Comparison of ENCODE assay signal across 15 cellular contexts in the genomic region with DNA sequence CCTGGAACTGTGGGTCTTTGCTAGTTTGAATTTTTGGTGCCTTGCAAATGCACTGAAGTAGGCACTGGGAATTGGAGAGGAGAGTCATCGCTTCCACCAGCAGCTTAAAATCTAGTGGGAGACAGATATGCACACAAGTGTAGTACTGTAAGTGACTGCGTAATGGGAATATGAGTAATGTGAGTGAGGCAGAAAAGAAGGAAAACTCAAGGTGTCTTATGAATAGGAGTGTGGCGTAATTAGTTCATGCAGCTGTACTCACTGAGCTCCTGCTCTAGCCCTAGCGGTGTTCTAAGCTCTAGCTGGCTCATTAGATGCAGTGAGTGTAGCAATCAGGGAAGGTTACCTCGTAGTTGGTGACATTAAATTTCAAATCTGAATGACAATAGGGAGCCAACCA. TPM values are rescaled to one million over a fixed set of nuclear protein-coding genes. Genes with fewer than 3 reads are reported as not detected.
DNase-seq lines count a peak whose midpoint lies in the region; ATAC-seq, FAIRE-seq and TF ChIP-seq lines count a peak whose summit lies in the region.
"Had no signal": no experiment of that assay in that cellular context is flagged by ENCODE, and none has a peak within 500 bp of the region (broad histone marks: within the 10 kb centered on the region; RNA-seq: fewer than 3 reads in every experiment).

No MANE protein-coding gene starts in this region.

- H3K4me1 ChIP-seq in HepG2 (ENCODE audit: insufficient read depth, low read length) (peaks cover 81% of the 10 kb centered on the region), right lobe of liver (peaks cover 0 to 14% (median 6%) of the 10 kb centered on the region in 4 donors)

- no peaks in the 10 kb centered on the region for H3K9me3 ChIP-seq in HepG2 (ENCODE audit: low read length)
- no peaks in the 10 kb centered on the region for H3K9me3 ChIP-seq in right lobe of liver
- H3K9me3 ChIP-seq: BLaER1 treated with 17β-estradiol and CSF1 and Interleukin-3, amounts not matched to agents 10 nM and 100 nM; lower lobe of right lung had no signal

- BruUV-seq in HepG2 (replicated peaks; lab: Mats Ljungman, UMichigan) = no TSS peak

- intact Hi-C loops in HepG2 (cut with micrococcal nuclease; ENCODE audit: unreplicated experiment) (no loop called here), right lobe of liver (cut with DNase I) (no loop called here)

- H3K9ac ChIP-seq in HepG2 (ENCODE audit: insufficient read depth, low read depth, low read length) = no peak overlapping the region
- H3K9ac ChIP-seq: BLaER1 treated with 17β-estradiol and CSF1 and Interleukin-3, amounts not matched to agents 10 nM and 100 nM had no signal

- ATAC-seq in HepG2 (no peak), right lobe of liver (no peak), memory B cell (ENCODE audit: low read depth) (no peak)
- ATAC-seq: lower lobe of right lung had no signal

- H3K4me3 ChIP-seq in HepG2 (replicated peaks in 1 of 3; ENCODE audit: insufficient read depth in 1 of 3, low read depth in 2 of 3, low read length in 3 of 3) = no peak overlapping the region
- H3K4me3 ChIP-seq in right lobe of liver = no peak overlapping the region
- H3K4me3 ChIP-seq: BLaER1 treated with 17β-estradiol and CSF1 and Interleukin-3, amounts not matched to agents 10 nM and 100 nM; lower lobe of right lung had no signal

- H3K27ac Mint-ChIP-seq in memory B cell = peak overlapping the region; percentile 99
- H3K27ac Mint-ChIP-seq: T-helper 1 cell treated with Interleukin-12 subunit alpha and Interleukin-12 subunit beta and Interleukin-4 antibody, amounts not matched to agents 30 μg/mL and 1 μg/mL, for 36 hours had no signal

- 85% methylated on average over 5 of the region's 5 CpGs for WGBS in HepG2 (ENCODE audit: low lambda C conversion rate)
- 86% methylated on average over 5 of the region's 5 CpGs for WGBS in right lobe of liver (ENCODE audit: insufficient coverage, low coverage, low lambda C conversion rate, missing lambda C conversion rate)

- H3K36me3 Mint-ChIP-seq in memory B cell = peaks cover 19% of the 10 kb centered on the region

- H3K4me1 Mint-ChIP-seq in memory B cell = peaks cover 54% of the 10 kb centered on the region

- H3K9me3 Mint-ChIP-seq in memory B cell = no peaks in the 10 kb centered on the region
- H3K9me3 Mint-ChIP-seq: T-helper 1 cell treated with Interleukin-12 subunit alpha and Interleukin-12 subunit beta and Interleukin-4 antibody, amounts not matched to agents 30 μg/mL and 1 μg/mL, for 36 hours had no signal

- CTCF ChIA-PET in HepG2 (lab: Yijun Ruan, JAX; ENCODE audit: low intra/inter-chr PET ratio, low total read pairs) = no interaction called here

- H3K4me2 ChIP-seq in HepG2 (ENCODE audit: low read depth, low read length) = peak overlapping the region; percentile 13; the same call in 1 of the 2 replicates

- peak overlapping the region; percentile 40 for H3K4me3 Mint-ChIP-seq in memory B cell
- H3K4me3 Mint-ChIP-seq: T-helper 1 cell treated with Interleukin-12 subunit alpha and Interleukin-12 subunit beta and Interleukin-4 antibody, amounts not matched to agents 30 μg/mL and 1 μg/mL, for 36 hours had no signal

- peaks cover 2% of the 10 kb centered on the region for H3K79me2 ChIP-seq in HepG2 (ENCODE audit: insufficient read depth, low read length)

- H3K27me3 ChIP-seq in HepG2 (ENCODE audit: control insufficient read depth in 1 of 2, insufficient read depth in 2 of 2, low read length in 2 of 2) (no peaks in the 10 kb centered on the region), right lobe of liver (no peaks in the 10 kb centered on the region)
- H3K27me3 ChIP-seq: BLaER1 treated with 17β-estradiol and CSF1 and Interleukin-3, amounts not matched to agents 10 nM and 100 nM had no signal

- H3K27ac ChIP-seq in HepG2 (ENCODE audit: extremely low read length, insufficient read depth, low read length) (no peak overlapping the region), right lobe of liver (no peak overlapping the region), temporal lobe (ENCODE audit: low read depth, low read length) (peak overlapping the region; percentile 93)
- H3K27ac ChIP-seq: BLaER1 treated with 17β-estradiol and CSF1 and Interleukin-3, amounts not matched to agents 10 nM and 100 nM; lower lobe of right lung had no signal

- no peaks in the 10 kb centered on the region for H3K27me3 Mint-ChIP-seq in memory B cell

- no peak for DNase-seq in HepG2 (ENCODE audit: low spot score)
- no peak for DNase-seq in right lobe of liver
- peak; percentile 89 for DNase-seq in amniotic epithelial cell (ENCODE audit: low read depth)
- no peak for DNase-seq in memory B cell (ENCODE audit: low spot score in 2 of 2)
- no peak for DNase-seq in activated CD4-positive, alpha-beta T cell treated with anti-CD3 and anti-CD28 coated beads for 48 hours
- DNase-seq in GM19239 (ENCODE audit: insufficient read length, low spot score) = no peak
- DNase-seq in NCI-H2029 treated with DMSO at 0.1 percent for 48 hours (lab: John Stamatoyannopoulos, UW) = no peak
- DNase-seq: effector CD8-positive, alpha-beta T cell; Kasumi-1; lower lobe of right lung; NCI-H2171; stimulated activated CD4-positive, alpha-beta T cell treated with anti-CD3 and anti-CD28 coated beads, Interleukin-4, amount 100 ng/mL, for 24 hours had no signal

- H2AFZ ChIP-seq in HepG2 (ENCODE audit: low read length) = no peak overlapping the region

- POLR2A ChIA-PET in HepG2 (lab: Yijun Ruan, JAX) = interaction anchor here (0.8 kb wide), 1 partner anchor 52 kb away, joined by 3 read pairs; a partner anchor contains a TSS

- in situ Hi-C loops in HepG2 (cut with HindIII; ENCODE audit: extremely low pct_ligation_motif_present, low pct_unique_long_range_greater_than_20kb) = no loop called here

- TF ChIP-seq POLR2A in HepG2 (IDR thresholded peaks at IDR 0.05; ENCODE audit: insufficient read depth in 1 of 2, low read depth in 2 of 2, low read length in 2 of 2) = no peak
- TF ChIP-seq POLR2A in right lobe of liver (IDR thresholded peaks at IDR 0.05) = no peak

- H4K20me1 ChIP-seq in HepG2 (ENCODE audit: insufficient read depth, low read length) = no peaks in the 10 kb centered on the region

- no peak for TF ChIP-seq RAD21 in HepG2 (CRISPR knock-in tag; IDR thresholded peaks at IDR 0.05)

- no peaks in the 10 kb centered on the region for H3K36me3 ChIP-seq in HepG2 (replicated peaks in 1 of 2; ENCODE audit: control insufficient read depth in 1 of 2, insufficient read depth in 2 of 2, low read length in 2 of 2)
- no peaks in the 10 kb centered on the region for H3K36me3 ChIP-seq in right lobe of liver
- H3K36me3 ChIP-seq: BLaER1 treated with 17β-estradiol and CSF1 and Interleukin-3, amounts not matched to agents 10 nM and 100 nM; lower lobe of right lung had no signal

- TF ChIP-seq EP300 in HepG2 (IDR thresholded peaks at IDR 0.05; ENCODE audit: low read depth in 2 of 2, low read length in 2 of 2) (no peak), HepG2 (CRISPR knock-in tag; IDR thresholded peaks at IDR 0.05; ENCODE audit: borderline replicate concordance) (no peak)

- TF ChIP-seq CTCF in HepG2 (CRISPR knock-in tag; IDR thresholded peaks at IDR 0.05) (no peak), right lobe of liver (IDR thresholded peaks at IDR 0.05) (no peak)

- FAIRE-seq in HepG2 (lab: Jason Lieb, UNC) (no peak), GM19239 (lab: Jason Lieb, UNC) (no peak)

RNA-seq across cellular contexts. Expression of a gene that starts 2.8 kb away (rescaled TPM):
- total RNA-seq in HepG2 (2016; rRNA removed; fragmentation: Illumina TruSeq; extraction: Trizol) = 4.6 TPM in 2 replicates
- 1.1 and 1.3 TPM in 2 replicates for total RNA-seq in HepG2 (2016; cell fraction: cytosol; rRNA removed; fragmentation: Illumina TruSeq; extraction: Trizol; ENCODE audit: low read depth)
- 3.7 and 4.3 TPM in 2 replicates for total RNA-seq in HepG2 (2016; cell fraction: insoluble cytoplasmic fraction; rRNA removed; fragmentation: Illumina TruSeq; extraction: Trizol)
- total RNA-seq in HepG2 (2016; cell fraction: membrane; rRNA removed; fragmentation: Illumina TruSeq; extraction: Trizol) = 1.4 and 2.2 TPM in 2 replicates
- total RNA-seq in HepG2 (2016; cell fraction: nucleus; rRNA removed; fragmentation: Illumina TruSeq; extraction: Trizol) = 5.1 and 5.6 TPM in 2 replicates
- polyA plus RNA-seq in HepG2 (2011; rRNA removed) = 24.1 and 29.2 TPM in 2 replicates
- 10.5 and 16.7 TPM in 2 replicates for polyA plus RNA-seq in HepG2 (2011; cell fraction: cytosol; rRNA removed)
- 21.9 and 33.5 TPM in 2 replicates for polyA plus RNA-seq in HepG2 (2011; cell fraction: nucleus; rRNA removed)
- 16.7 and 20.6 TPM in 2 replicates for polyA plus RNA-seq in HepG2 (2012)
- polyA plus RNA-seq in HepG2 (2016; cell fraction: cytosol; fragmentation: Illumina TruSeq; extraction: Trizol; ENCODE audit: low read depth) = 0.17 and 0.33 TPM in 2 replicates
- polyA plus RNA-seq in HepG2 (2016; cell fraction: insoluble cytoplasmic fraction; fragmentation: Illumina TruSeq; extraction: Trizol; ENCODE audit: low read depth) = 1.5 and 1.6 TPM in 2 replicates
- 0.25 and 0.38 TPM in 2 replicates for polyA plus RNA-seq in HepG2 (2016; cell fraction: membrane; fragmentation: Illumina TruSeq; extraction: Trizol; ENCODE audit: low read depth)
- 4.4 and 4.8 TPM in 2 replicates for polyA plus RNA-seq in HepG2 (2016; cell fraction: nucleus; fragmentation: Illumina TruSeq; extraction: Trizol; ENCODE audit: insufficient read depth, low read depth)
- polyA minus RNA-seq in HepG2 (2011; rRNA and poly(A)+ RNA removed; ENCODE audit: low replicate concordance) = 9.5 and 54.7 TPM in 2 replicates
- 41.0 and 60.4 TPM in 2 replicates for polyA minus RNA-seq in HepG2 (2011; cell fraction: cytosol; rRNA and poly(A)+ RNA removed)
- 73.6 and 109 TPM in 2 replicates for polyA minus RNA-seq in HepG2 (2011; cell fraction: nucleus; rRNA and poly(A)+ RNA removed)
- total RNA-seq in right lobe of liver = 10 to 100 TPM in 3 of 6 experiments, 1 to 10 TPM in 3; 7.3 to 14.2 (median 10.5) TPM
- total RNA-seq in temporal lobe = 32.0 TPM

RNA-seq across cellular contexts. Expression of a gene that starts 52.2 kb away (rescaled TPM):
- total RNA-seq in HepG2 (2016; rRNA removed; fragmentation: Illumina TruSeq; extraction: Trizol) (13.1 and 22.9 TPM in 2 replicates), right lobe of liver (10 to 100 TPM in 1 of 6 experiments, 1 to 10 TPM in 5; 6.8 to 10.9 (median 8.7) TPM), temporal lobe (17.2 TPM)
- 1.1 and 1.4 TPM in 2 replicates for total RNA-seq in HepG2 (2016; cell fraction: cytosol; rRNA removed; fragmentation: Illumina TruSeq; extraction: Trizol; ENCODE audit: low read depth)
- total RNA-seq in HepG2 (2016; cell fraction: insoluble cytoplasmic fraction; rRNA removed; fragmentation: Illumina TruSeq; extraction: Trizol) = 13.2 and 22.1 TPM in 2 replicates
- total RNA-seq in HepG2 (2016; cell fraction: membrane; rRNA removed; fragmentation: Illumina TruSeq; extraction: Trizol) = 3.1 and 3.8 TPM in 2 replicates
- total RNA-seq in HepG2 (2016; cell fraction: nucleus; rRNA removed; fragmentation: Illumina TruSeq; extraction: Trizol) = 13.2 and 13.8 TPM in 2 replicates
- polyA plus RNA-seq in HepG2 (2011; rRNA removed) = 4.0 and 4.8 TPM in 2 replicates
- polyA plus RNA-seq in HepG2 (2011; cell fraction: cytosol; rRNA removed) = 2.9 and 4.1 TPM in 2 replicates
- polyA plus RNA-seq in HepG2 (2011; cell fraction: nucleus; rRNA removed) = 2.0 and 2.7 TPM in 2 replicates
- 5.3 and 7.7 TPM in 2 replicates for polyA plus RNA-seq in HepG2 (2012)
- 0.49 and 0.57 TPM in 2 replicates for polyA plus RNA-seq in HepG2 (2016; cell fraction: cytosol; fragmentation: Illumina TruSeq; extraction: Trizol; ENCODE audit: low read depth)
- 14.8 and 15.7 TPM in 2 replicates for polyA plus RNA-seq in HepG2 (2016; cell fraction: insoluble cytoplasmic fraction; fragmentation: Illumina TruSeq; extraction: Trizol; ENCODE audit: low read depth)
- polyA plus RNA-seq in HepG2 (2016; cell fraction: membrane; fragmentation: Illumina TruSeq; extraction: Trizol; ENCODE audit: low read depth) = 1.3 and 1.4 TPM in 2 replicates
- 6.5 and 7.8 TPM in 2 replicates for polyA plus RNA-seq in HepG2 (2016; cell fraction: nucleus; fragmentation: Illumina TruSeq; extraction: Trizol; ENCODE audit: insufficient read depth, low read depth)
- polyA minus RNA-seq in HepG2 (2011; rRNA and poly(A)+ RNA removed; ENCODE audit: low replicate concordance) = 5.8 and 15.3 TPM in 2 replicates
- polyA minus RNA-seq in HepG2 (2011; cell fraction: cytosol; rRNA and poly(A)+ RNA removed) = 6.1 and 6.5 TPM in 2 replicates
- 19.1 and 22.5 TPM in 2 replicates for polyA minus RNA-seq in HepG2 (2011; cell fraction: nucleus; rRNA and poly(A)+ RNA removed)

RNA-seq across cellular contexts. Expression of a gene that starts 57.6 kb away (rescaled TPM):
- 37.3 and 70.2 TPM in 2 replicates for total RNA-seq in HepG2 (2016; rRNA removed; fragmentation: Illumina TruSeq; extraction: Trizol)
- 3.7 and 3.9 TPM in 2 replicates for total RNA-seq in HepG2 (2016; cell fraction: cytosol; rRNA removed; fragmentation: Illumina TruSeq; extraction: Trizol; ENCODE audit: low read depth)
- total RNA-seq in HepG2 (2016; cell fraction: insoluble cytoplasmic fraction; rRNA removed; fragmentation: Illumina TruSeq; extraction: Trizol) = 34.6 and 68.5 TPM in 2 replicates
- 14.7 and 15.5 TPM in 2 replicates for total RNA-seq in HepG2 (2016; cell fraction: membrane; rRNA removed; fragmentation: Illumina TruSeq; extraction: Trizol)
- 67.9 and 80.5 TPM in 2 replicates for total RNA-seq in HepG2 (2016; cell fraction: nucleus; rRNA removed; fragmentation: Illumina TruSeq; extraction: Trizol)
- polyA plus RNA-seq in HepG2 (2011; rRNA removed) = 39.2 and 45.4 TPM in 2 replicates
- polyA plus RNA-seq in HepG2 (2011; cell fraction: cytosol; rRNA removed) = 30.8 and 37.4 TPM in 2 replicates
- 17.5 and 20.0 TPM in 2 replicates for polyA plus RNA-seq in HepG2 (2011; cell fraction: nucleus; rRNA removed)
- 76.8 and 81.5 TPM in 2 replicates for polyA plus RNA-seq in HepG2 (2012)
- polyA plus RNA-seq in HepG2 (2016; cell fraction: cytosol; fragmentation: Illumina TruSeq; extraction: Trizol; ENCODE audit: low read depth) = 4.9 and 5.3 TPM in 2 replicates
- polyA plus RNA-seq in HepG2 (2016; cell fraction: insoluble cytoplasmic fraction; fragmentation: Illumina TruSeq; extraction: Trizol; ENCODE audit: low read depth) = 44.7 and 53.0 TPM in 2 replicates
- polyA plus RNA-seq in HepG2 (2016; cell fraction: membrane; fragmentation: Illumina TruSeq; extraction: Trizol; ENCODE audit: low read depth) = 13.7 and 14.8 TPM in 2 replicates
- polyA plus RNA-seq in HepG2 (2016; cell fraction: nucleus; fragmentation: Illumina TruSeq; extraction: Trizol; ENCODE audit: insufficient read depth, low read depth) = 125 and 131 TPM in 2 replicates
- 17.1 and 29.8 TPM in 2 replicates for polyA minus RNA-seq in HepG2 (2011; rRNA and poly(A)+ RNA removed; ENCODE audit: low replicate concordance)
- 29.4 and 33.1 TPM in 2 replicates for polyA minus RNA-seq in HepG2 (2011; cell fraction: cytosol; rRNA and poly(A)+ RNA removed)
- 11.7 and 15.9 TPM in 2 replicates for polyA minus RNA-seq in HepG2 (2011; cell fraction: nucleus; rRNA and poly(A)+ RNA removed)
- total RNA-seq in right lobe of liver = 10 to 100 TPM; 16.8 to 43.7 (median 28.3) TPM
- 21.6 TPM for total RNA-seq in temporal lobe
